In the genomic region with DNA sequence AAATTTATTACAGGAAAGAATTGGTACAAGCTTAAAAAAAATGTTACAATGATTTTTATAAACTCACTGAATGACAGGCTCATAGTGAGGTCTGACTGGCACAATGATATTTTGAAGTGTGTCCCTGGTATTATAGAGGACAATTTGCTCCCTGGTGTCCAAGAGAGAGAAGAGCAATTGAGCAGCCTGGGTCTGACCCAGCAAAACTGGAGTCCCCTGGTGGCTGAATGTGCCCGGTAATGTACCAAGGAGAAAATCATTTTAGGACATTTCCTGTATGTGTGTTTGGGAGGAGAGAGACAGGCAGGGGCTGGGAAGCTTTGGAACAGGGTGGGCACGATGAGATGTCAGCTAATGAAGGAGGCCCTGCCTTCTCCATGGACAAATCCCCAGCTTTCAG, we compare ENCODE assay signal across 8 cellular contexts.
DNase-seq lines count a peak whose midpoint lies in the region; ATAC-seq, FAIRE-seq and TF ChIP-seq lines count a peak whose summit lies in the region.

No MANE protein-coding gene starts in this region.

- CTCF ChIA-PET in PC-9 (lab: Charles Lee), result no interaction called here

- no peaks in the 10 kb centered on the region for H3K36me3 ChIP-seq in PC-9 (ENCODE audit: low read depth)
- H3K36me3 ChIP-seq in pancreas, result no peaks in the 10 kb centered on the region

- H3K27ac ChIP-seq in PC-9, result peak overlapping the region; percentile 85
- no peak overlapping the region for H3K27ac ChIP-seq in pancreas

- H2AFZ ChIP-seq in PC-9, result no peak overlapping the region

- H3K9me3 Mint-ChIP-seq in activated T-helper 2 cell treated with anti-CD3 and anti-CD28 coated beads, Interferon-gamma antibody, Interleukin-2, Interleukin-4, amounts not matched to agents 10 μg/mL and 5 μg/mL and 100 μg/mL, durations not matched to agents 14 hours and 24 hours and 36 hours, result no peaks in the 10 kb centered on the region

- POLR2A ChIA-PET in PC-9 (lab: Charles Lee; ENCODE audit: unreplicated experiment), result no interaction called here

- H4K20me1 ChIP-seq in PC-9 (ENCODE audit: insufficient read depth), result no peaks in the 10 kb centered on the region

- DNase-seq in NCI-H82 (lab: John Stamatoyannopoulos, UW) (peak; percentile 51), NCI-H82 treated with DMSO at 0.1 percent for 48 hours (lab: John Stamatoyannopoulos, UW; ENCODE audit: unreplicated experiment) (no peak), PC-9 (peak in 1 of 2 experiments; percentile 39), epithelial cell of proximal tubule (ENCODE audit: low read depth) (no peak), pancreas (no peak)
- no peak for DNase-seq in activated T-helper 2 cell treated with anti-CD3 and anti-CD28 coated beads, Interferon-gamma antibody, Interleukin-2, Interleukin-4, amounts not matched to agents 10 μg/mL and 5 μg/mL and 100 μg/mL, durations not matched to agents 14 hours and 24 hours and 36 hours (ENCODE audit: low spot score)

- intact Hi-C loops in PC-9 (cut with micrococcal nuclease; ENCODE audit: unreplicated experiment), result no loop called here
- intact Hi-C loops in pancreas (cut with DNase I), result no loop called here
- intact Hi-C loops in activated T-helper 2 cell treated with anti-CD3 and anti-CD28 coated beads, Interferon-gamma antibody, Interleukin-2, Interleukin-4, amounts not matched to agents 10 μg/mL and 5 μg/mL and 100 μg/mL, durations not matched to agents 14 hours and 24 hours and 36 hours (cut with micrococcal nuclease), result no loop called here

- peaks cover 40% of the 10 kb centered on the region for H3F3A ChIP-seq in PC-9 (ENCODE audit: insufficient read depth, low read depth)

- 0 out of 2 replicates have a peak overlapping the region, but pooled peaks have one; percentile 2 for H3K4me2 ChIP-seq in PC-9

- H3K36me3 Mint-ChIP-seq in activated T-helper 2 cell treated with anti-CD3 and anti-CD28 coated beads, Interferon-gamma antibody, Interleukin-2, Interleukin-4, amounts not matched to agents 10 μg/mL and 5 μg/mL and 100 μg/mL, durations not matched to agents 14 hours and 24 hours and 36 hours (ENCODE audit: low read depth), result no peaks in the 10 kb centered on the region

- peak; percentile 70 for TF ChIP-seq CTCF in PC-9 (conservative IDR thresholded peaks at IDR 0.05)
- TF ChIP-seq CTCF in epithelial cell of proximal tubule (conservative IDR thresholded peaks at IDR 0.05; ENCODE audit: low read depth, low read length), result peak; percentile 81
- peak in 2 of 4 donors; percentile 11 for TF ChIP-seq CTCF in pancreas (IDR thresholded peaks at IDR 0.05)

- no peaks in the 10 kb centered on the region for H3K9me2 ChIP-seq in PC-9 (ENCODE audit: insufficient read depth)

- 29 to 44% methylated on average over 2 of the region's 2 CpGs for WGBS in pancreas, 2 donors

- H3K4me3 Mint-ChIP-seq in activated T-helper 2 cell treated with anti-CD3 and anti-CD28 coated beads, Interferon-gamma antibody, Interleukin-2, Interleukin-4, amounts not matched to agents 10 μg/mL and 5 μg/mL and 100 μg/mL, durations not matched to agents 14 hours and 24 hours and 36 hours (ENCODE audit: low read depth), result no peak overlapping the region

- H3K27ac Mint-ChIP-seq in activated T-helper 2 cell treated with anti-CD3 and anti-CD28 coated beads, Interferon-gamma antibody, Interleukin-2, Interleukin-4, amounts not matched to agents 10 μg/mL and 5 μg/mL and 100 μg/mL, durations not matched to agents 14 hours and 24 hours and 36 hours, result no peak overlapping the region

- H3K4me1 ChIP-seq in PC-9 (replicated peaks; ENCODE audit: insufficient read depth) (peaks cover 42% of the 10 kb centered on the region), pancreas (peaks cover 15 to 33% (median 22%) of the 10 kb centered on the region in 3 donors)

- H3K9me3 ChIP-seq in PC-9 (ENCODE audit: insufficient read depth, low read depth) (no peaks in the 10 kb centered on the region), pancreas (no peaks in the 10 kb centered on the region)

- H3K4me1 Mint-ChIP-seq in activated T-helper 2 cell treated with anti-CD3 and anti-CD28 coated beads, Interferon-gamma antibody, Interleukin-2, Interleukin-4, amounts not matched to agents 10 μg/mL and 5 μg/mL and 100 μg/mL, durations not matched to agents 14 hours and 24 hours and 36 hours (ENCODE audit: low read depth), result peaks cover 7% of the 10 kb centered on the region

- H3K27me3 ChIP-seq in PC-9 (ENCODE audit: insufficient read depth, low read depth) (no peaks in the 10 kb centered on the region), pancreas (no peaks in the 10 kb centered on the region)

- H3K4me3 ChIP-seq in PC-9, result no peak overlapping the region
- no peak overlapping the region for H3K4me3 ChIP-seq in epithelial cell of proximal tubule (ENCODE audit: low read depth, low read length)
- no peak overlapping the region for H3K4me3 ChIP-seq in pancreas

- BruUV-seq in PC-9 (replicated peaks; lab: Mats Ljungman, UMichigan), result no TSS peak

- peaks cover 83% of the 10 kb centered on the region for H3K79me2 ChIP-seq in PC-9 (ENCODE audit: low read depth)

- ATAC-seq in pancreas (peak in 3 of 4 donors; percentile 23 to 51 (median 28)), GM21825 (IDR thresholded peaks at IDR 0.05; ENCODE audit: unreplicated experiment) (no peak), HG02852 (IDR thresholded peaks at IDR 0.05; ENCODE audit: unreplicated experiment) (no peak)

- H3K27me3 Mint-ChIP-seq in activated T-helper 2 cell treated with anti-CD3 and anti-CD28 coated beads, Interferon-gamma antibody, Interleukin-2, Interleukin-4, amounts not matched to agents 10 μg/mL and 5 μg/mL and 100 μg/mL, durations not matched to agents 14 hours and 24 hours and 36 hours (ENCODE audit: low read depth), result peaks cover 24% of the 10 kb centered on the region

- no peak for FAIRE-seq in pancreas (lab: Jason Lieb, UNC)

Comparison
In these comparisons a context has a peak if more than half of its experiments do, and no peak if none do; other contexts are left out.
1. ATAC-seq: peak in pancreas (3 of 4); none in GM21825 (single experiment) and HG02852 (single experiment).